ENCODE assay signal across 22 cellular contexts in genomic region chr10:73485320-73485719, GRCh38.
"Had no signal": no experiment of that assay in that cellular context is flagged by ENCODE, and none has a peak within 500 bp of the region (broad histone marks: within the 10 kb centered on the region; RNA-seq: fewer than 3 reads in every experiment).

No MANE protein-coding gene starts in this region.

- H3K27ac Mint-ChIP-seq: activated CD4-positive, alpha-beta T cell treated with anti-CD3 and anti-CD28 coated beads, Interleukin-2, amount 10 ng/mL, durations not matched to agents 7 days and 5 days; activated CD8-positive, alpha-beta memory T cell treated with anti-CD3 and anti-CD28 coated beads, Interleukin-2, amount 10 ng/mL, durations not matched to agents 7 days and 5 days; activated CD8-positive, alpha-beta T cell treated with anti-CD3 and anti-CD28 coated beads for 36 hours; stimulated activated effector memory CD8-positive, alpha-beta T cell treated with anti-CD3 and anti-CD28 coated beads, Interleukin-12 subunit alpha, Interleukin-12 subunit beta, amount 100 ng/mL, for 72 hours had no signal

- H3K27me3 ChIP-seq: heart left ventricle, ovary, right atrium auricular region, stomach, suprapubic skin, tibial nerve had no signal

- H3K4me1 ChIP-seq: prostate gland, right atrium auricular region had no signal

- H3K4me3 Mint-ChIP-seq: activated CD4-positive, alpha-beta T cell treated with anti-CD3 and anti-CD28 coated beads, Interleukin-2, amount 10 ng/mL, durations not matched to agents 7 days and 5 days; activated CD8-positive, alpha-beta memory T cell treated with anti-CD3 and anti-CD28 coated beads, Interleukin-2, amount 10 ng/mL, durations not matched to agents 7 days and 5 days; activated CD8-positive, alpha-beta T cell treated with anti-CD3 and anti-CD28 coated beads for 36 hours; central memory CD8-positive, alpha-beta T cell; natural killer cell; stimulated activated effector memory CD8-positive, alpha-beta T cell treated with anti-CD3 and anti-CD28 coated beads, Interleukin-12 subunit alpha, Interleukin-12 subunit beta, amount 100 ng/mL, for 72 hours had no signal

- FAIRE-seq: astrocyte, islet of Langerhans had no signal

- H3K9me3 Mint-ChIP-seq: activated CD4-positive, alpha-beta T cell treated with anti-CD3 and anti-CD28 coated beads, Interleukin-2, amount 10 ng/mL, durations not matched to agents 7 days and 5 days; activated CD8-positive, alpha-beta T cell treated with anti-CD3 and anti-CD28 coated beads for 36 hours; central memory CD8-positive, alpha-beta T cell; natural killer cell; stimulated activated effector memory CD8-positive, alpha-beta T cell treated with anti-CD3 and anti-CD28 coated beads, Interleukin-12 subunit alpha, Interleukin-12 subunit beta, amount 100 ng/mL, for 72 hours had no signal

- H3K27me3 Mint-ChIP-seq: activated CD4-positive, alpha-beta T cell treated with anti-CD3 and anti-CD28 coated beads, Interleukin-2, amount 10 ng/mL, durations not matched to agents 7 days and 5 days; activated CD8-positive, alpha-beta memory T cell treated with anti-CD3 and anti-CD28 coated beads, Interleukin-2, amount 10 ng/mL, durations not matched to agents 7 days and 5 days; activated CD8-positive, alpha-beta T cell treated with anti-CD3 and anti-CD28 coated beads for 36 hours; central memory CD8-positive, alpha-beta T cell had no signal

- H3K36me3 ChIP-seq: ovary, prostate gland had no signal

- ATAC-seq: activated CD4-positive, CD25-positive, alpha-beta regulatory T cell treated with anti-CD3 and anti-CD28 coated beads, Interleukin-2, amount 50 U/mL, for 24 hours; activated CD8-positive, alpha-beta memory T cell treated with anti-CD3 and anti-CD28 coated beads, Interleukin-2, amount 10 ng/mL, durations not matched to agents 7 days and 5 days; activated CD8-positive, alpha-beta T cell treated with anti-CD3 and anti-CD28 coated beads for 36 hours; activated naive CD4-positive, alpha-beta T cell treated with anti-CD3 and anti-CD28 coated beads, Interleukin-2, amount 50 U/mL, for 72 hours; heart left ventricle; natural killer cell; stimulated activated effector memory CD8-positive, alpha-beta T cell treated with anti-CD3 and anti-CD28 coated beads, Interleukin-12 subunit alpha, Interleukin-12 subunit beta, amount 100 ng/mL, for 72 hours had no signal

- H3K36me3 Mint-ChIP-seq: natural killer cell had no signal

- DNase-seq: activated CD4-positive, alpha-beta T cell treated with anti-CD3 and anti-CD28 coated beads, Interleukin-2, amount 10 ng/mL, durations not matched to agents 7 days and 5 days; activated CD8-positive, alpha-beta memory T cell treated with anti-CD3 and anti-CD28 coated beads, Interleukin-2, amount 10 ng/mL, durations not matched to agents 7 days and 5 days; activated CD8-positive, alpha-beta T cell treated with anti-CD3 and anti-CD28 coated beads for 36 hours; activated T-cell treated with anti-CD3 and anti-CD28 coated beads for 4 hours; cortex of kidney; heart left ventricle; midbrain; natural killer cell; ovary; stimulated activated CD4-positive, alpha-beta T cell treated with anti-CD3 and anti-CD28 coated beads, Interleukin-2, amount 100 ng/mL, for 24 hours; stomach had no signal

- H3K9me3 ChIP-seq: heart left ventricle, ovary, prostate gland, right atrium auricular region, stomach, suprapubic skin, tibial nerve had no signal

- H3K4me3 ChIP-seq: heart left ventricle, ovary, prostate gland, right atrium auricular region, skin epidermis, stomach, suprapubic skin, tibial nerve had no signal
